Comparison of ENCODE assay signal across 10 cellular contexts in the genomic region with DNA sequence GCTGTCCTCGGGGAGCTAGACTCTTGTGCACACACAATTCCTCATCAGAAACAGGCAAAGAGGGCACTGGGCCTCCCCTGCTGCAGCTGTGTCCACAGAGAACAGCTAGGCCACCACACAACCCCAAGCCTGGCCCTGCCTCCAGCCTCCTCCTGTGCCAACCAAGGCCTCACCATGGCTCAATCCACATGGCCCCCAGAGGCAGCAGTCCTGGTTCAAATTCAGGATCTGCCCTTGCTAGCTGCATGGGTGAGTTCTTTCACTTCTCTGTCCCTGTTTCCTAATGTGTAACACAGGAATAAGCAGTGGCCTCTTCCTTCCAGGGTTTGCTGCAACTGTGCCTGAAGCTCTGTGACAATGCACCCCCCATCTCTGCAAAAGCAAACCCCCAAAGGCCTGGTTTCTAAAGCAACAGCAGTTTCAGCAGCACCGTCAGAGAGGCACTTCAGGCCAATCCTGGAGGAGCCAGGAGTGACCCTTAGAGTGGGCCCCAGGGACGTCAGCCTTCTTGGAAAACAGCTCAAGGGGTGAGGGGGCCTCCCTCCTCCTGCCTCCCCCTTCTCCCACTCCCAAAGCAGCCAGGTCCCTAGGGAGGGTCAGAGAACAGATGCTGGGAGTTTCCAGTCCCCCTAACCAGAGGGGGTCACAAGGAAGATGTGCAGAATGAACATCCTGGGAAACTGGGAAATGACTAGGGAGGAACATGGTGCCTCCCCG. TPM values are rescaled to one million over a fixed set of nuclear protein-coding genes. Genes with fewer than 3 reads are reported as not detected.
DNase-seq lines count a peak whose midpoint lies in the region; ATAC-seq and TF ChIP-seq lines count a peak whose summit lies in the region.
"Had no signal": no experiment of that assay in that cellular context is flagged by ENCODE, and none has a peak within 500 bp of the region (broad histone marks: within the 10 kb centered on the region; RNA-seq: fewer than 3 reads in every experiment).

No MANE protein-coding gene starts in this region.

- H3K36me3 ChIP-seq in heart left ventricle (peaks cover 0 to 4% (median 0%) of the 10 kb centered on the region in 9 donors), SK-N-MC (ENCODE audit: insufficient read depth, low read length) (peaks cover 5% of the 10 kb centered on the region; the same call in 1 of the 2 replicates), transverse colon (no peaks in the 10 kb centered on the region), HAP-1 (replicated peaks) (peaks cover 16% of the 10 kb centered on the region), SK-N-SH (replicated peaks in 1 of 2; ENCODE audit: control insufficient read depth in 1 of 2, insufficient read depth in 2 of 2, low read length in 1 of 2) (no peaks in the 10 kb centered on the region)

- H3K27ac ChIP-seq in heart left ventricle (peak overlapping the region in 8 of 12 donors; percentile 28 to 96 (median 77)), SK-N-MC (no peak overlapping the region), right cardiac atrium (ENCODE audit: low read length) (no peak overlapping the region), transverse colon (peak overlapping the region in 3 of 4 donors; percentile 29 to 97 (median 94)), SK-N-SH (ENCODE audit: low read depth in 2 of 2, low read length in 1 of 2) (no peak overlapping the region)
- H3K27ac ChIP-seq: PC-9 had no signal

- H4K20me1 ChIP-seq in SK-N-SH (ENCODE audit: insufficient read depth): no peaks in the 10 kb centered on the region

- H3K4me2 ChIP-seq in SK-N-SH: no peak overlapping the region

- CTCF ChIA-PET in SK-N-SH (lab: Yijun Ruan, JAX): interaction anchor here (1.0 to 13.1 kb wide), 7 partner anchors 14 to 89 kb away, joined by 3 to 151 read pairs (median 4); no protein-coding TSS in a partner anchor

- peak; percentile 63 to 83 (median 70) for DNase-seq in heart left ventricle
- DNase-seq in Right ventricle myocardium superior: no peak
- no peak for DNase-seq in SK-N-MC (ENCODE audit: low read depth, low spot score)
- DNase-seq in right cardiac atrium: peak; percentile 32 to 73 (median 49)
- no peak for DNase-seq in transverse colon
- DNase-seq in epidermal melanocyte (ENCODE audit: insufficient read length, low spot score): no peak
- no peak for DNase-seq in HAP-1 (ENCODE audit: low spot score in 2 of 2)
- no peak for DNase-seq in SK-N-SH
- DNase-seq: NCI-H187 treated with DMSO at 0.1 percent for 48 hours had no signal

- in situ Hi-C loops in transverse colon (cut with MboI; ENCODE audit: low pct_ligation_motif_present in 1 of 4, low pct_unique_long_range_greater_than_20kb in 1 of 4, low sequenced_read_pairs in 3 of 4): no loop called here
- in situ Hi-C loops in HAP-1 (cut with MboI; ENCODE audit: low sequenced_read_pairs): no loop called here

- no peaks in the 10 kb centered on the region for H3K9me3 ChIP-seq in heart left ventricle
- H3K9me3 ChIP-seq in SK-N-MC (ENCODE audit: low read depth, low read length): no peaks in the 10 kb centered on the region
- H3K9me3 ChIP-seq in right cardiac atrium (ENCODE audit: control insufficient read depth, low read length): no peaks in the 10 kb centered on the region
- H3K9me3 ChIP-seq in transverse colon: no peaks in the 10 kb centered on the region
- H3K9me3 ChIP-seq in HAP-1: no peaks in the 10 kb centered on the region
- no peaks in the 10 kb centered on the region for H3K9me3 ChIP-seq in SK-N-SH

- TF ChIP-seq CTCF in heart left ventricle (IDR thresholded peaks at IDR 0.05): no peak
- TF ChIP-seq CTCF in transverse colon (IDR thresholded peaks at IDR 0.05): no peak
- TF ChIP-seq CTCF in SK-N-SH (IDR thresholded peaks at IDR 0.05): no peak

- POLR2A ChIA-PET in SK-N-SH (lab: Yijun Ruan, JAX): no interaction called here

- peaks cover 17% of the 10 kb centered on the region for H3F3A ChIP-seq in SK-N-SH (replicated peaks; ENCODE audit: insufficient read depth)

- peaks cover 11% of the 10 kb centered on the region; the same call in 1 of the 2 replicates for H3K79me2 ChIP-seq in SK-N-SH (ENCODE audit: insufficient read depth)

- TF ChIP-seq POLR2A in heart left ventricle (IDR thresholded peaks at IDR 0.05): no peak
- no peak for TF ChIP-seq POLR2A in transverse colon (IDR thresholded peaks at IDR 0.05)

- ATAC-seq in heart left ventricle (no peak), Right ventricle myocardium superior (ENCODE audit: poor library complexity) (no peak), right cardiac atrium (no peak)

- no peak for TF ChIP-seq RAD21 in SK-N-SH (IDR thresholded peaks at IDR 0.05; ENCODE audit: low read length)

- H3K9ac ChIP-seq in SK-N-MC (ENCODE audit: insufficient read length) (peak overlapping the region; percentile 86), SK-N-SH (no peak overlapping the region)

- H3K27me3 ChIP-seq in heart left ventricle: no peaks in the 10 kb centered on the region
- no peaks in the 10 kb centered on the region for H3K27me3 ChIP-seq in right cardiac atrium (ENCODE audit: control insufficient read depth, insufficient read depth)
- H3K27me3 ChIP-seq in transverse colon: no peaks in the 10 kb centered on the region
- H3K27me3 ChIP-seq in HAP-1 (ENCODE audit: low read depth): no peaks in the 10 kb centered on the region
- H3K27me3 ChIP-seq in SK-N-SH (ENCODE audit: insufficient read depth): no peaks in the 10 kb centered on the region

- intact Hi-C loops in heart left ventricle (cut with DNase I): loop anchor here in 4 of 10 donors (5.0 kb wide), 3 partner anchors 48 to 88 kb away; a partner anchor contains a TSS
- intact Hi-C loops in Right ventricle myocardium superior (cut with DNase I): no loop called here
- intact Hi-C loops in right cardiac atrium (cut with DNase I): loop anchor here in 2 of 4 donors (5.0 to 10.0 kb wide), 2 partner anchors 88 to 91 kb away; no protein-coding TSS in a partner anchor
- intact Hi-C loops in transverse colon (cut with DNase I; ENCODE audit: low total_unique reads): no loop called here

- H3K4me3 ChIP-seq in heart left ventricle (peak overlapping the region in 4 of 12 donors; percentile 3 to 78 (median 63)), SK-N-MC (peak overlapping the region; percentile 97; the same call in 1 of the 2 replicates), right cardiac atrium (ENCODE audit: low read length) (no peak overlapping the region), transverse colon (no peak overlapping the region), HAP-1 (no peak overlapping the region), SK-N-SH (ENCODE audit: low read depth in 2 of 2, low read length in 1 of 2) (no peak overlapping the region)
- H3K4me3 ChIP-seq: PC-9 had no signal

- TF ChIP-seq EP300 in transverse colon (IDR thresholded peaks at IDR 0.05; ENCODE audit: low read depth) (no peak), SK-N-SH (IDR thresholded peaks at IDR 0.05; ENCODE audit: borderline replicate concordance in 1 of 2, low read depth in 1 of 2, low read length in 1 of 2) (no peak)

- no peaks in the 10 kb centered on the region for H3K9me2 ChIP-seq in SK-N-SH

- WGBS in heart left ventricle, 4 donors: 49 to 86% (median 57%) methylated on average over 3 to 4 of the region's 4 CpGs
- WGBS in right cardiac atrium: 43% methylated on average over 4 of the region's 4 CpGs
- WGBS in transverse colon (ENCODE audit: low coverage in 1 of 2), 2 donors: 59% methylated on average over 4 of the region's 4 CpGs; no CpG with 5 or more reads in 1 of the 2 donors
- 66% methylated on average over 4 of the region's 4 CpGs for WGBS in SK-N-SH (ENCODE audit: low lambda C conversion rate)

- peaks cover 0 to 47% (median 22%) of the 10 kb centered on the region in 12 donors for H3K4me1 ChIP-seq in heart left ventricle
- H3K4me1 ChIP-seq in right cardiac atrium (ENCODE audit: control insufficient read depth, insufficient read depth, low read length): no peaks in the 10 kb centered on the region
- H3K4me1 ChIP-seq in transverse colon: peaks cover 0 to 58% (median 33%) of the 10 kb centered on the region in 4 donors
- H3K4me1 ChIP-seq in HAP-1: peaks cover 13% of the 10 kb centered on the region
- H3K4me1 ChIP-seq in SK-N-SH (ENCODE audit: control insufficient read depth in 1 of 2, insufficient read depth in 2 of 2, low read depth in 1 of 2, low read length in 1 of 2): peaks cover 9 to 22% of the 10 kb centered on the region in 2 experiments; a peak in 3 of 4 replicates

- H2AFZ ChIP-seq in SK-N-SH (ENCODE audit: low read depth): no peak overlapping the region
- H2AFZ ChIP-seq: PC-9 had no signal

RNA-seq across cellular contexts. Expression of a gene that starts 2.2 kb away (rescaled TPM):
- total RNA-seq in heart left ventricle (10 to 100 TPM in 6 of 9 donors, 1 to 10 TPM in 3; 7.8 to 22.2 (median 13.7) TPM), Right ventricle myocardium superior (11.3 TPM), right cardiac atrium (10 to 100 TPM; 11.7 to 13.7 (median 12.1) TPM), transverse colon (10 to 100 TPM in 3 of 4 donors, 1 to 10 TPM in 1; 3.0 to 19.9 (median 16.3) TPM)
- polyA plus RNA-seq in heart left ventricle (10 to 100 TPM in 1 of 2 donors, 1 to 10 TPM in 1; 9.8 to 19.3 TPM), right cardiac atrium (12.6 TPM), SK-N-SH (2012; rRNA removed) (59.9 and 73.9 TPM in 2 replicates)
- polyA plus RNA-seq in SK-N-SH (2012; cell fraction: cytosol; rRNA removed): 31.6 and 54.9 TPM in 2 replicates
- polyA plus RNA-seq in SK-N-SH (2012; cell fraction: nucleus; rRNA removed): 36.1 and 49.8 TPM in 2 replicates

RNA-seq across cellular contexts. Expression of a gene that starts 15.9 kb away (rescaled TPM):
- under 1 TPM in 4 of 9 donors, not detected in 5; 0.18 to 0.65 (median 0.30) TPM for total RNA-seq in heart left ventricle
- polyA plus RNA-seq in heart left ventricle: under 1 TPM; 0.11 to 0.17 TPM
- 0.32 TPM for total RNA-seq in Right ventricle myocardium superior
- under 1 TPM in 1 of 4 donors, not detected in 3; 0.50 TPM for total RNA-seq in right cardiac atrium
- polyA plus RNA-seq in right cardiac atrium: 0.07 TPM
- total RNA-seq in transverse colon: under 1 TPM in 1 of 4 donors, not detected in 3; 0.14 TPM
- 1.6 and 1.8 TPM in 2 replicates for polyA plus RNA-seq in SK-N-SH (2012; rRNA removed)
- polyA plus RNA-seq in SK-N-SH (2012; cell fraction: cytosol; rRNA removed): 1.1 and 1.4 TPM in 2 replicates
- polyA plus RNA-seq in SK-N-SH (2012; cell fraction: nucleus; rRNA removed): 4.5 and 5.8 TPM in 2 replicates

RNA-seq across cellular contexts. Expression of a gene that starts 21.2 kb away (rescaled TPM):
- total RNA-seq in heart left ventricle (100 to 1,000 TPM in 1 of 9 donors, 10 to 100 TPM in 8; 56.2 to 122 (median 74.0) TPM), Right ventricle myocardium superior (68.3 TPM), right cardiac atrium (10 to 100 TPM; 63.9 to 92.7 (median 72.1) TPM), transverse colon (10 to 100 TPM; 66.6 to 83.1 (median 72.8) TPM)
- polyA plus RNA-seq in heart left ventricle (100 to 1,000 TPM in 1 of 2 donors, 10 to 100 TPM in 1; 77.1 to 105 TPM), right cardiac atrium (67.4 TPM), SK-N-SH (2012; rRNA removed) (37.6 and 41.2 TPM in 2 replicates)
- 29.8 and 39.9 TPM in 2 replicates for polyA plus RNA-seq in SK-N-SH (2012; cell fraction: cytosol; rRNA removed)
- 26.3 and 35.2 TPM in 2 replicates for polyA plus RNA-seq in SK-N-SH (2012; cell fraction: nucleus; rRNA removed)

RNA-seq across cellular contexts. Expression of a gene that starts 30.8 kb away (rescaled TPM):
- total RNA-seq in heart left ventricle: 10 to 100 TPM in 4 of 9 donors, 1 to 10 TPM in 5; 4.0 to 30.4 (median 8.6) TPM
- polyA plus RNA-seq in heart left ventricle: 10 to 100 TPM in 1 of 2 donors, 1 to 10 TPM in 1; 6.8 to 17.2 TPM
- total RNA-seq in Right ventricle myocardium superior: 5.7 TPM
- total RNA-seq in right cardiac atrium: 10 to 100 TPM in 3 of 4 donors, 1 to 10 TPM in 1; 10.0 to 12.2 (median 11.4) TPM
- polyA plus RNA-seq in right cardiac atrium: 7.9 TPM
- 10 to 100 TPM; 14.1 to 89.4 (median 39.5) TPM for total RNA-seq in transverse colon
- 41.5 and 56.5 TPM in 2 replicates for polyA plus RNA-seq in SK-N-SH (2012; rRNA removed)
- polyA plus RNA-seq in SK-N-SH (2012; cell fraction: cytosol; rRNA removed): 26.5 and 35.3 TPM in 2 replicates
- 173 and 208 TPM in 2 replicates for polyA plus RNA-seq in SK-N-SH (2012; cell fraction: nucleus; rRNA removed)

RNA-seq across cellular contexts. Expression of a gene that starts 32.8 kb away (rescaled TPM):
- total RNA-seq in heart left ventricle (10 to 100 TPM; 10.4 to 35.7 (median 14.3) TPM), Right ventricle myocardium superior (16.6 TPM), right cardiac atrium (10 to 100 TPM in 1 of 4 donors, 1 to 10 TPM in 3; 6.1 to 13.0 (median 7.1) TPM), transverse colon (1 to 10 TPM in 3 of 4 donors, under 1 TPM in 1; 0.75 to 4.1 (median 2.7) TPM)
- polyA plus RNA-seq in heart left ventricle (10 to 100 TPM; 11.8 to 17.3 TPM), right cardiac atrium (8.9 TPM), SK-N-SH (2012; rRNA removed) (0.24 and 0.46 TPM in 2 replicates)
- polyA plus RNA-seq in SK-N-SH (2012; cell fraction: cytosol; rRNA removed): 0.17 and 0.22 TPM in 2 replicates
- 0.44 and 0.52 TPM in 2 replicates for polyA plus RNA-seq in SK-N-SH (2012; cell fraction: nucleus; rRNA removed)
- total RNA-seq: PC-9 had no signal

Comparison
In these comparisons a context has a peak if more than half of its experiments do, and no peak if none do; other contexts are left out.
1. DNase-seq: peak in heart left ventricle (5 of 5) and right cardiac atrium (3 of 3); none in Right ventricle myocardium superior (single experiment), SK-N-MC (single experiment), transverse colon (single experiment), epidermal melanocyte (single experiment), HAP-1 (0 of 2) and SK-N-SH (single experiment).
2. H3K27ac ChIP-seq: peak in heart left ventricle (8 of 12) and transverse colon (3 of 4); none in SK-N-MC (single experiment), right cardiac atrium (single experiment) and SK-N-SH (0 of 2).